Comparison of ENCODE assay signal across 8 cellular contexts in the genomic region with DNA sequence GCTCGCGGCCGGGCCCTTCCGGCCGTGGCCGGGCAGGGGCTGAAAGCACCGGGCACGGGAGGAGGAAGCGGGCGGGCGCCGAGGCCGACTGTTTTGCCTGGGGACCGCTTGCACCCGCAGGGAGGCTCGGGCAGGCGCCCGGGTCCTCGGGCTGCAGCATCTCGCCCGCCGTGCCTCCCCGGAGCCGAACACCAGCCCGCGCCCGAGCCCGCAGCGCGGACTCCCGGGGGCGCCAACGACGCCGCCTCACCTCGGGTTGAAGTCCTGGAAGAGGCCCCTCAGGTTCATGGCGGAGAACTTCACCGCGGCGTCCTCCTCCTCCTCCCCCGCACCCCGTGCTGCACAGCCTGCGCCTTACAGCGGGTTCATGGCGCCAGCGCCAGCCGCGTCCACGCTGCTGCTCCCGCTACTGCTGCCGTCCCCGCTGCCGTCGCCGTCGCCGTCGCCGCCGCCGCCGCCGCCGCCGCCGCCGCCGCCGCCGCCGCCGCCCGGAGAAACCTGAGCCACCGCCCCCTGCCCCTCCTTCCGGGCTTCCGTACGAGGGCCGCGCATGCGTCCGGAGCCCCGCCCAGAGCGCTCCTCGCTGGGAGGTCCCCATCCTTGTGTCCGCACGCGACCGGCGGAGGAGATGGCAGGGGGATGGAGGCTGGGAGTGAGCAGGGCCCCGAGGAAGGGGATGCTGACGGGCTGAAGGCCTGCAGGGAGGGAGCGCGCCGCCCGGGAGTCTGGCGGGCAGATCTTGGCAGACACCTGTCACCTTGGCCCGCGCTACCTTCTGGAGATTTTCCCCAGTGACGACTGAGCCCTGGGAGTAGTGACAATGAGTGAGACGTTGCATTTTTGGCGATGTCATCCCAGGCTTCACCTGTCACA. TPM values are rescaled to one million over a fixed set of nuclear protein-coding genes. Genes with fewer than 3 reads are reported as not detected.
DNase-seq lines count a peak whose midpoint lies in the region; ATAC-seq and TF ChIP-seq lines count a peak whose summit lies in the region.

A gene (minus strand): TSS at position 500 of the 873 bp plus-strand sequence. CDS start 212 bp downstream, at position 288.

- H3K4me3 ChIP-seq in Jurkat, Clone E6-1 (ENCODE audit: low read length): peak within 1 kb of the TSS; percentile 60
- peak within 1 kb of the TSS; percentile 77 to 96 for H3K4me3 ChIP-seq in gastroesophageal sphincter
- H3K4me3 ChIP-seq in suprapubic skin: peak within 1 kb of the TSS; percentile 79

- ATAC-seq in GM21619 (IDR thresholded peaks at IDR 0.05; ENCODE audit: unreplicated experiment): peak; percentile 88
- peak; percentile 71 for ATAC-seq in gastroesophageal sphincter

- TF ChIP-seq CTCF in gastroesophageal sphincter (IDR thresholded peaks at IDR 0.05) (no peak), suprapubic skin (IDR thresholded peaks at IDR 0.05) (no peak)

- no peak for TF ChIP-seq EP300 in gastroesophageal sphincter (IDR thresholded peaks at IDR 0.05)
- no peak for TF ChIP-seq EP300 in suprapubic skin (IDR thresholded peaks at IDR 0.05)

- 17% methylated on average over 1 of the region's 101 CpGs; no CpG with 5 or more reads in 1 of the 2 donors for WGBS in gastroesophageal sphincter (ENCODE audit: low coverage in 1 of 2), 2 donors
- 51% methylated on average over 61 of the region's 101 CpGs for WGBS in suprapubic skin

- no peaks in the 10 kb centered on the region for H3K36me3 ChIP-seq in gastroesophageal sphincter
- H3K36me3 ChIP-seq in suprapubic skin: no peaks in the 10 kb centered on the region

- peak; percentile 33 for DNase-seq in DMS53 treated with DMSO at 0.1 percent for 48 hours (lab: John Stamatoyannopoulos, UW; ENCODE audit: unreplicated experiment)
- DNase-seq in Jurkat, Clone E6-1 (ENCODE audit: low read depth, low spot score): peak; percentile 36
- DNase-seq in activated gamma-delta T cell (lab: John Stamatoyannopoulos, UW): peak; percentile 67
- peak; percentile 40 for DNase-seq in occipital lobe (lab: John Stamatoyannopoulos, UW)
- peak; percentile 78 to 80 for DNase-seq in suprapubic skin (ENCODE audit: low spot score in 2 of 2)

- TF ChIP-seq POLR2A in Raji (IDR thresholded peaks at IDR 0.05; ENCODE audit: insufficient read depth, low read depth, low read length) (peak; percentile 78), gastroesophageal sphincter (IDR thresholded peaks at IDR 0.05) (no peak), suprapubic skin (IDR thresholded peaks at IDR 0.05) (no peak)

- H3K9me3 ChIP-seq in gastroesophageal sphincter: no peaks in the 10 kb centered on the region
- H3K9me3 ChIP-seq in suprapubic skin: no peaks in the 10 kb centered on the region

- no peaks in the 10 kb centered on the region for H3K27me3 ChIP-seq in gastroesophageal sphincter
- H3K27me3 ChIP-seq in suprapubic skin: no peaks in the 10 kb centered on the region

- H3K27ac ChIP-seq in gastroesophageal sphincter (peak within 1 kb of the TSS; percentile 15 to 84 (median 76)), suprapubic skin (peak within 1 kb of the TSS; percentile 70)

- H3K4me1 ChIP-seq in gastroesophageal sphincter: peaks cover 0 to 27% (median 0%) of the 10 kb centered on the region in 3 donors
- H3K4me1 ChIP-seq in suprapubic skin: peaks cover 25% of the 10 kb centered on the region

RNA-seq across cellular contexts. Expression of the gene that starts here (rescaled TPM):
- 31.3 TPM for polyA plus RNA-seq in Jurkat, Clone E6-1 (2012; ENCODE audit: insufficient read depth, insufficient read length)
- total RNA-seq in gastroesophageal sphincter (10 to 100 TPM; 15.9 to 25.2 (median 20.4) TPM), occipital lobe (51.6 TPM), suprapubic skin (10 to 100 TPM; 22.0 to 37.9 (median 31.5) TPM)

Comparison
In these comparisons a context has a peak if more than half of its experiments do, and no peak if none do; other contexts are left out.
1. Peak in every context shown above with its lines: DNase-seq, ATAC-seq, H3K4me3 ChIP-seq and H3K27ac ChIP-seq.